In genomic region chr17:37358830-37359681, GRCh38 we compare ENCODE assay signal across 1 cellular context.
TF ChIP-seq lines count a peak whose summit lies in the region.

No MANE protein-coding gene starts in this region.

TF ChIP-seq in HepG2, 621 proteins besides CTCF, POLR2A, EP300 and RAD21 (continued from another document and continues in another):
- TF ChIP-seq, protein P1, sequence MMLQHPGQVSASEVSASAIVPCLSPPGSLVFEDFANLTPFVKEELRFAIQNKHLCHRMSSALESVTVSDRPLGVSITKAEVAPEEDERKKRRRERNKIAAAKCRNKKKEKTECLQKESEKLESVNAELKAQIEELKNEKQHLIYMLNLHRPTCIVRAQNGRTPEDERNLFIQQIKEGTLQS (CRISPR knock-in tag; IDR thresholded peaks at IDR 0.05): no peak
- TF ChIP-seq MED8 (CRISPR knock-in tag; IDR thresholded peaks at IDR 0.05; ENCODE audit: insufficient replicate concordance) (peak; percentile 40), HMG20A (CRISPR knock-in tag; IDR thresholded peaks at IDR 0.05; ENCODE audit: borderline replicate concordance) (no peak), ZNF777 (CRISPR knock-in tag; IDR thresholded peaks at IDR 0.05) (peak; percentile 57), DPF2 (CRISPR knock-in tag; IDR thresholded peaks at IDR 0.05; ENCODE audit: borderline replicate concordance, low read depth) (no peak), PHF20 (CRISPR knock-in tag; IDR thresholded peaks at IDR 0.05) (no peak), ZNF12 (CRISPR knock-in tag; IDR thresholded peaks at IDR 0.05) (no peak), TAF15 (IDR thresholded peaks at IDR 0.05; ENCODE audit: low read depth, low read length, poor library complexity, severe bottlenecking) (peak; percentile 71), TBX3 (IDR thresholded peaks at IDR 0.05; ENCODE audit: borderline replicate concordance) (0 out of 2 replicates have a peak, but pooled peaks have one; percentile 11), ZFP37 (CRISPR knock-in tag; IDR thresholded peaks at IDR 0.05; ENCODE audit: borderline replicate concordance) (no peak; the same call in 1 of the 2 replicates), MNT (IDR thresholded peaks at IDR 0.05) (no peak), TBX2 (CRISPR knock-in tag; IDR thresholded peaks at IDR 0.05; ENCODE audit: borderline replicate concordance) (peak; percentile 94), ZNF281 (CRISPR knock-in tag; IDR thresholded peaks at IDR 0.05; ENCODE audit: borderline replicate concordance) (peak; percentile 33; the same call in 1 of the 2 replicates), PATZ1 (CRISPR knock-in tag; IDR thresholded peaks at IDR 0.05) (peak; percentile 57), ZNF841 (CRISPR knock-in tag; IDR thresholded peaks at IDR 0.05; ENCODE audit: borderline replicate concordance) (no peak), PLRG1 (conservative IDR thresholded peaks at IDR 0.05) (no peak), PAX8 (CRISPR knock-in tag; IDR thresholded peaks at IDR 0.05; ENCODE audit: borderline replicate concordance) (no peak), MAFF (IDR thresholded peaks at IDR 0.05; ENCODE audit: low read depth, low read length) (no peak), TIGD3 (CRISPR knock-in tag; IDR thresholded peaks at IDR 0.05; ENCODE audit: borderline replicate concordance) (no peak; the same call in 1 of the 2 replicates), ZNF672 (CRISPR knock-in tag; IDR thresholded peaks at IDR 0.05) (no peak), RNF219 (CRISPR knock-in tag; IDR thresholded peaks at IDR 0.05) (no peak), ZBTB44 (CRISPR knock-in tag; IDR thresholded peaks at IDR 0.05) (0 out of 2 replicates have a peak, but pooled peaks have one; percentile 42), TBL1XR1 (IDR thresholded peaks at IDR 0.05; ENCODE audit: borderline replicate concordance, low read length, partially characterized antibody) (no peak), ZNF510 (CRISPR knock-in tag; IDR thresholded peaks at IDR 0.05; ENCODE audit: low read depth) (no peak; the same call in 1 of the 2 replicates), REL (CRISPR knock-in tag; conservative IDR thresholded peaks at IDR 0.05) (no peak; the same call in 1 of the 2 replicates), LCORL (IDR thresholded peaks at IDR 0.05) (no peak), LCORL (CRISPR knock-in tag; IDR thresholded peaks at IDR 0.05) (no peak; the same call in 1 of the 2 replicates), ZNF761 (CRISPR knock-in tag; conservative IDR thresholded peaks at IDR 0.05) (0 out of 2 replicates have a peak, but pooled peaks have one; percentile 13), ATF6 (CRISPR knock-in tag; conservative IDR thresholded peaks at IDR 0.05) (no peak), MEIS2 (CRISPR knock-in tag; IDR thresholded peaks at IDR 0.05) (peak; percentile 34; the same call in 1 of the 2 replicates), EED (CRISPR knock-in tag; IDR thresholded peaks at IDR 0.05) (peak; percentile 76; the same call in 1 of the 2 replicates), TFAP4 (IDR thresholded peaks at IDR 0.05; ENCODE audit: borderline replicate concordance, low read depth) (peak; percentile 19; the same call in 1 of the 2 replicates), ZNF883 (CRISPR knock-in tag; IDR thresholded peaks at IDR 0.05; ENCODE audit: not compliant biosample characterization) (no peak)
- TF ChIP-seq, protein P2, sequence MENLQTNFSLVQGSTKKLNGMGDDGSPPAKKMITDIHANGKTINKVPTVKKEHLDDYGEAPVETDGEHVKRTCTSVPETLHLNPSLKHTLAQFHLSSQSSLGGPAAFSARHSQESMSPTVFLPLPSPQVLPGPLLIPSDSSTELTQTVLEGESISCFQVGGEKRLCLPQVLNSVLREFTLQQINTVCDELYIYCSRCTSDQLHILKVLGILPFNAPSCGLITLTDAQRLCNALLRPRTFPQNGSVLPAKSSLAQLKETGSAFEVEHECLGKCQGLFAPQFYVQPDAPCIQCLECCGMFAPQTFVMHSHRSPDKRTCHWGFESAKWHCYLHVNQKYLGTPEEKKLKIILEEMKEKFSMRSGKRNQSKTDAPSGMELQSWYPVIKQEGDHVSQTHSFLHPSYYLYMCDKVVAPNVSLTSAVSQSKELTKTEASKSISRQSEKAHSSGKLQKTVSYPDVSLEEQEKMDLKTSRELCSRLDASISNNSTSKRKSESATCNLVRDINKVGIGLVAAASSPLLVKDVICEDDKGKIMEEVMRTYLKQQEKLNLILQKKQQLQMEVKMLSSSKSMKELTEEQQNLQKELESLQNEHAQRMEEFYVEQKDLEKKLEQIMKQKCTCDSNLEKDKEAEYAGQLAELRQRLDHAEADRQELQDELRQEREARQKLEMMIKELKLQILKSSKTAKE (CRISPR knock-in tag; IDR thresholded peaks at IDR 0.05; ENCODE audit: borderline replicate concordance): peak; percentile 15; the same call in 1 of the 2 replicates
- TF ChIP-seq, protein P3, sequence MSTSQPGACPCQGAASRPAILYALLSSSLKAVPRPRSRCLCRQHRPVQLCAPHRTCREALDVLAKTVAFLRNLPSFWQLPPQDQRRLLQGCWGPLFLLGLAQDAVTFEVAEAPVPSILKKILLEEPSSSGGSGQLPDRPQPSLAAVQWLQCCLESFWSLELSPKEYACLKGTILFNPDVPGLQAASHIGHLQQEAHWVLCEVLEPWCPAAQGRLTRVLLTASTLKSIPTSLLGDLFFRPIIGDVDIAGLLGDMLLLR (CRISPR knock-in tag; IDR thresholded peaks at IDR 0.05): peak; percentile 72; the same call in 1 of the 2 replicates
- TF ChIP-seq, protein P4, sequence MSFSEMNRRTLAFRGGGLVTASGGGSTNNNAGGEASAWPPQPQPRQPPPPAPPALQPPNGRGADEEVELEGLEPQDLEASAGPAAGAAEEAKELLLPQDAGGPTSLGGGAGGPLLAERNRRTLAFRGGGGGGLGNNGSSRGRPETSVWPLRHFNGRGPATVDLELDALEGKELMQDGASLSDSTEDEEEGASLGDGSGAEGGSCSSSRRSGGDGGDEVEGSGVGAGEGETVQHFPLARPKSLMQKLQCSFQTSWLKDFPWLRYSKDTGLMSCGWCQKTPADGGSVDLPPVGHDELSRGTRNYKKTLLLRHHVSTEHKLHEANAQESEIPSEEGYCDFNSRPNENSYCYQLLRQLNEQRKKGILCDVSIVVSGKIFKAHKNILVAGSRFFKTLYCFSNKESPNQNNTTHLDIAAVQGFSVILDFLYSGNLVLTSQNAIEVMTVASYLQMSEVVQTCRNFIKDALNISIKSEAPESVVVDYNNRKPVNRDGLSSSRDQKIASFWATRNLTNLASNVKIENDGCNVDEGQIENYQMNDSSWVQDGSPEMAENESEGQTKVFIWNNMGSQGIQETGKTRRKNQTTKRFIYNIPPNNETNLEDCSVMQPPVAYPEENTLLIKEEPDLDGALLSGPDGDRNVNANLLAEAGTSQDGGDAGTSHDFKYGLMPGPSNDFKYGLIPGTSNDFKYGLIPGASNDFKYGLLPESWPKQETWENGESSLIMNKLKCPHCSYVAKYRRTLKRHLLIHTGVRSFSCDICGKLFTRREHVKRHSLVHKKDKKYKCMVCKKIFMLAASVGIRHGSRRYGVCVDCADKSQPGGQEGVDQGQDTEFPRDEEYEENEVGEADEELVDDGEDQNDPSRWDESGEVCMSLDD (CRISPR knock-in tag; IDR thresholded peaks at IDR 0.05; ENCODE audit: borderline replicate concordance): no peak
